9 cellular contexts compared by ENCODE assay signal in genomic region chr12:110005319-110005973, GRCh38. TPM values are rescaled to one million over a fixed set of nuclear protein-coding genes. Genes with fewer than 3 reads are reported as not detected.
DNase-seq lines count a peak whose midpoint lies in the region; ATAC-seq and TF ChIP-seq lines count a peak whose summit lies in the region.
"Had no signal": no experiment of that assay in that cellular context is flagged by ENCODE, and none has a peak within 500 bp of the region (broad histone marks: within the 10 kb centered on the region; RNA-seq: fewer than 3 reads in every experiment).

No MANE protein-coding gene starts in this region.

- H3K4me1 ChIP-seq in sigmoid colon, result peaks cover 0 to 20% (median 12%) of the 10 kb centered on the region in 4 donors

- no peaks in the 10 kb centered on the region for H3K27me3 ChIP-seq in sigmoid colon
- H3K27me3 ChIP-seq: upper lobe of right lung had no signal

- TF ChIP-seq POLR2A in sigmoid colon (IDR thresholded peaks at IDR 0.05), result no peak

- H3K9me3 ChIP-seq in T-helper 17 cell (ENCODE audit: control insufficient read depth, low read length, poor library complexity, severe bottlenecking), result no peaks in the 10 kb centered on the region
- H3K9me3 ChIP-seq in sigmoid colon, result no peaks in the 10 kb centered on the region
- H3K9me3 ChIP-seq: upper lobe of right lung had no signal

- no peak for TF ChIP-seq EP300 in sigmoid colon (IDR thresholded peaks at IDR 0.05)

- TF ChIP-seq CTCF in natural killer cell (IDR thresholded peaks at IDR 0.05), result no peak
- no peak for TF ChIP-seq CTCF in sigmoid colon (IDR thresholded peaks at IDR 0.05)

- peaks cover 53% of the 10 kb centered on the region for H3K4me1 Mint-ChIP-seq in T-helper 17 cell
- H3K4me1 Mint-ChIP-seq in natural killer cell, result peaks cover 26 to 42% of the 10 kb centered on the region in 2 donors

- DNase-seq in activated CD4-positive, CD25-positive, alpha-beta regulatory T cell (lab: John Stamatoyannopoulos, UW), result no peak
- DNase-seq in T-helper 17 cell (no peak), natural killer cell (no peak), sciatic nerve (ENCODE audit: low spot score) (no peak), sigmoid colon (no peak), NCI-H187 treated with DMSO at 0.1 percent for 48 hours (lab: John Stamatoyannopoulos, UW) (no peak)
- DNase-seq: upper lobe of right lung had no signal

- no peak overlapping the region for H3K4me3 ChIP-seq in sigmoid colon
- H3K4me3 ChIP-seq: upper lobe of right lung had no signal

- H3K36me3 Mint-ChIP-seq in T-helper 17 cell (ENCODE audit: low read depth) (peaks cover 3% of the 10 kb centered on the region), natural killer cell (no peaks in the 10 kb centered on the region)

- H3K27ac ChIP-seq in sigmoid colon, result no peak overlapping the region
- H3K27ac ChIP-seq: upper lobe of right lung had no signal

- peaks cover 0 to 6% (median 0%) of the 10 kb centered on the region in 4 donors for H3K36me3 ChIP-seq in sigmoid colon
- H3K36me3 ChIP-seq: upper lobe of right lung had no signal

- 66 to 73% methylated on average over 7 of the region's 7 CpGs for WGBS in sigmoid colon, 2 donors

- ATAC-seq in activated CD4-positive, CD25-positive, alpha-beta regulatory T cell treated with anti-CD3 and anti-CD28 coated beads, Interleukin-2, amount 50 U/mL, for 24 hours, result peak; percentile 51 to 60
- ATAC-seq in HG02623 (IDR thresholded peaks at IDR 0.05; ENCODE audit: unreplicated experiment) (peak; percentile 51), T-helper 17 cell (peak; percentile 63), natural killer cell (peak; percentile 32 to 53 (median 47)), sciatic nerve (no peak)
- ATAC-seq: upper lobe of right lung had no signal

- intact Hi-C loops in natural killer cell (cut with micrococcal nuclease) (no loop called here), sciatic nerve (cut with DNase I) (no loop called here), sigmoid colon (cut with DNase I) (no loop called here)

- no peaks in the 10 kb centered on the region for H3K9me3 Mint-ChIP-seq in natural killer cell

- H3K27me3 Mint-ChIP-seq in T-helper 17 cell (no peaks in the 10 kb centered on the region), natural killer cell (ENCODE audit: low read depth in 2 of 2) (no peaks in the 10 kb centered on the region)

- H3K4me3 Mint-ChIP-seq in T-helper 17 cell, result peak overlapping the region; percentile 81
- H3K4me3 Mint-ChIP-seq in natural killer cell, result peak overlapping the region; percentile 7

- H3K27ac Mint-ChIP-seq in T-helper 17 cell (peak overlapping the region; percentile 91), natural killer cell (peak overlapping the region; percentile 67 to 82)

RNA-seq across cellular contexts. Expression of gene ANKRD13A, which starts 6.2 kb away (rescaled TPM):
- 10 to 100 TPM; 78.8 to 87.5 TPM for total RNA-seq in T-helper 17 cell
- total RNA-seq in natural killer cell, result 10 to 100 TPM; 74.9 to 93.6 (median 90.7) TPM
- 41.1 TPM for total RNA-seq in sciatic nerve
- 10 to 100 TPM; 72.4 to 85.3 (median 76.0) TPM for total RNA-seq in sigmoid colon
- 10 to 100 TPM; 21.6 to 37.5 (median 31.3) TPM for polyA plus RNA-seq in sigmoid colon

RNA-seq across cellular contexts. Expression of gene GIT2, which starts 9.3 kb away (rescaled TPM):
- total RNA-seq in T-helper 17 cell (10 to 100 TPM; 84.9 to 95.9 TPM), natural killer cell (100 to 1,000 TPM in 2 of 3 donors, 10 to 100 TPM in 1; 98.8 to 118 (median 117) TPM), sciatic nerve (66.6 TPM), sigmoid colon (10 to 100 TPM; 26.7 to 54.6 (median 35.1) TPM)
- 10 to 100 TPM in 1 of 3 donors, 1 to 10 TPM in 2; 6.0 to 25.2 (median 7.9) TPM for polyA plus RNA-seq in sigmoid colon

RNA-seq across cellular contexts. Expression of gene C12orf76, which starts 42.9 kb away (rescaled TPM):
- total RNA-seq in T-helper 17 cell (10 to 100 TPM; 12.7 to 20.2 TPM), natural killer cell (10 to 100 TPM in 2 of 3 donors, 1 to 10 TPM in 1; 9.9 to 12.1 (median 10.9) TPM), sciatic nerve (40.3 TPM), sigmoid colon (10 to 100 TPM in 3 of 4 donors, 1 to 10 TPM in 1; 9.6 to 20.1 (median 17.0) TPM)
- 10 to 100 TPM in 1 of 3 donors, 1 to 10 TPM in 2; 3.0 to 11.3 (median 8.4) TPM for polyA plus RNA-seq in sigmoid colon
